Comparison of ENCODE assay signal across 14 cellular contexts in genomic region chr22:30718491-30718890, GRCh38. TPM values are rescaled to one million over a fixed set of nuclear protein-coding genes. Genes with fewer than 3 reads are reported as not detected.
DNase-seq lines count a peak whose midpoint lies in the region; TF ChIP-seq lines count a peak whose summit lies in the region.
"Had no signal": no experiment of that assay in that cellular context is flagged by ENCODE, and none has a peak within 500 bp of the region (broad histone marks: within the 10 kb centered on the region; RNA-seq: fewer than 3 reads in every experiment).

No MANE protein-coding gene starts in this region.

- WGBS in GM23248 (ENCODE audit: low coverage in 1 of 2, low lambda C conversion rate in 2 of 2, missing lambda C conversion rate in 2 of 2), 2 experiments, result 72 to 76% methylated on average over 4 of the region's 4 CpGs
- WGBS in endodermal cell (ENCODE audit: insufficient coverage in 1 of 2, insufficient read length in 1 of 2), 2 experiments, result 85% methylated on average over 4 of the region's 4 CpGs

- no peak for DNase-seq in GM23248
- DNase-seq in WERI-Rb-1, result peak; percentile 39
- no peak for DNase-seq in endodermal cell
- DNase-seq in kidney glomerular epithelial cell (lab: John Stamatoyannopoulos, UW), result no peak
- no peak for DNase-seq in NCI-H2029 (lab: John Stamatoyannopoulos, UW)
- no peak for DNase-seq in hepatic stellate cell (ENCODE audit: low spot score)
- DNase-seq: BE2C; CD4-positive, alpha-beta memory T cell; DMS153; DMS79 treated with DMSO at 0.1 percent for 48 hours; HFFc6 had no signal

- H3K36me3 Mint-ChIP-seq in endodermal cell (ENCODE audit: low read depth), result no peaks in the 10 kb centered on the region
- H3K36me3 Mint-ChIP-seq: CD4-positive, alpha-beta memory T cell had no signal

- no peaks in the 10 kb centered on the region for H3K9me3 Mint-ChIP-seq in endodermal cell
- H3K9me3 Mint-ChIP-seq: CD4-positive, alpha-beta memory T cell; HFFc6 had no signal

- H3K36me3 ChIP-seq in ACC112 (ENCODE audit: insufficient read depth, low read length), result no peaks in the 10 kb centered on the region
- H3K36me3 ChIP-seq in GM23248 (ENCODE audit: low read depth), result no peaks in the 10 kb centered on the region
- no peaks in the 10 kb centered on the region; the same call in 1 of the 2 replicates for H3K36me3 ChIP-seq in WERI-Rb-1
- no peaks in the 10 kb centered on the region for H3K36me3 ChIP-seq in endodermal cell (ENCODE audit: control insufficient read depth, insufficient read depth, low read length)
- H3K36me3 ChIP-seq: BE2C, HAP-1 had no signal

- no peak overlapping the region for H3K4me3 Mint-ChIP-seq in endodermal cell
- H3K4me3 Mint-ChIP-seq: CD4-positive, alpha-beta memory T cell had no signal

- H3K27ac Mint-ChIP-seq in endodermal cell, result peak overlapping the region; percentile 17
- H3K27ac Mint-ChIP-seq: CD4-positive, alpha-beta memory T cell had no signal

- H3K79me2 ChIP-seq in ACC112 (ENCODE audit: control insufficient read depth, insufficient read depth, low read length, unreplicated experiment) (no peaks in the 10 kb centered on the region), GM23248 (ENCODE audit: insufficient read depth) (no peaks in the 10 kb centered on the region)

- H3K27ac ChIP-seq in ACC112 (ENCODE audit: low read depth, low read length) (peak overlapping the region; percentile 80), GM23248 (no peak overlapping the region), WERI-Rb-1 (peak overlapping the region; percentile 76), endodermal cell (ENCODE audit: low read depth, low read length) (no peak overlapping the region)
- H3K27ac ChIP-seq: C4-2B had no signal

- H3K27me3 Mint-ChIP-seq in endodermal cell (ENCODE audit: insufficient read depth), result no peaks in the 10 kb centered on the region
- H3K27me3 Mint-ChIP-seq: CD4-positive, alpha-beta memory T cell had no signal

- in situ Hi-C loops in GM23248 (cut with MboI), result no loop called here

- H3K4me1 ChIP-seq in ACC112 (ENCODE audit: control insufficient read depth, insufficient read depth, low read length, unreplicated experiment) (peaks cover 21% of the 10 kb centered on the region), GM23248 (ENCODE audit: insufficient read depth) (peaks cover 23% of the 10 kb centered on the region), endodermal cell (ENCODE audit: control insufficient read depth, insufficient read depth, low read length) (peaks cover 7% of the 10 kb centered on the region)
- H3K4me1 ChIP-seq: BE2C, HAP-1 had no signal

- H2AFZ ChIP-seq in ACC112 (ENCODE audit: low read length, unreplicated experiment) (no peak overlapping the region), GM23248 (no peak overlapping the region; the same call in 1 of the 2 replicates)

- no peaks in the 10 kb centered on the region for H3K27me3 ChIP-seq in ACC112 (ENCODE audit: insufficient read depth, low read length)
- H3K27me3 ChIP-seq in GM23248 (replicated peaks; ENCODE audit: insufficient read depth), result no peaks in the 10 kb centered on the region
- no peaks in the 10 kb centered on the region for H3K27me3 ChIP-seq in WERI-Rb-1 (ENCODE audit: insufficient read depth, low read depth, severe bottlenecking)
- no peaks in the 10 kb centered on the region for H3K27me3 ChIP-seq in endodermal cell (ENCODE audit: control insufficient read depth, insufficient read depth, low read length, poor library complexity, severe bottlenecking)
- H3K27me3 ChIP-seq: BE2C had no signal

- TF ChIP-seq CTCF in WERI-Rb-1 (IDR thresholded peaks at IDR 0.05; ENCODE audit: low read depth, low read length) (no peak), endodermal cell (conservative IDR thresholded peaks at IDR 0.05) (no peak)

- H3K4me3 ChIP-seq in ACC112 (ENCODE audit: low read depth, low read length) (no peak overlapping the region), GM23248 (no peak overlapping the region), WERI-Rb-1 (ENCODE audit: low read depth, low read length) (no peak overlapping the region), endodermal cell (ENCODE audit: low read length) (no peak overlapping the region)
- H3K4me3 ChIP-seq: HAP-1 had no signal

- peak overlapping the region; percentile 78 for H3K4me2 ChIP-seq in GM23248 (ENCODE audit: unreplicated experiment)

- no peaks in the 10 kb centered on the region for H4K20me1 ChIP-seq in GM23248 (ENCODE audit: insufficient read depth)

- H3K9ac ChIP-seq in GM23248 (no peak overlapping the region), endodermal cell (ENCODE audit: extremely low read depth, low read length, poor library complexity, severe bottlenecking) (no peak overlapping the region)

- peaks cover 34% of the 10 kb centered on the region for H3K4me1 Mint-ChIP-seq in endodermal cell
- H3K4me1 Mint-ChIP-seq: CD4-positive, alpha-beta memory T cell had no signal

- peaks cover 28% of the 10 kb centered on the region for H3F3A ChIP-seq in GM23248 (ENCODE audit: insufficient read depth)

- H3K9me3 ChIP-seq in GM23248 (ENCODE audit: low read depth) (no peaks in the 10 kb centered on the region), WERI-Rb-1 (ENCODE audit: severe bottlenecking) (no peaks in the 10 kb centered on the region), endodermal cell (ENCODE audit: control insufficient read depth, low read length) (no peaks in the 10 kb centered on the region)
- H3K9me3 ChIP-seq: BE2C, HAP-1 had no signal

- H3K9me2 ChIP-seq in GM23248 (ENCODE audit: insufficient read depth), result no peaks in the 10 kb centered on the region

RNA-seq across cellular contexts. Expression of gene OSBP2, which starts 23.8 kb away (rescaled TPM):
- total RNA-seq in GM23248 (2014; rRNA removed; shearing (Covaris generic)), result 1.1 and 2.0 TPM in 2 replicates
- polyA plus RNA-seq in GM23248 (2016; fragmentation: Nextera tagmentation; extraction: Ambion mirVana), result 0.65 and 1.3 TPM in 2 replicates
- 10 to 100 TPM in 1 of 2 donors, 1 to 10 TPM in 1; 6.8 to 11.1 TPM for total RNA-seq in endodermal cell
- polyA plus RNA-seq in endodermal cell (2013, experiment 1 of 2), result 4.7 TPM
- polyA plus RNA-seq in endodermal cell (2013, experiment 2 of 2), result 4.3 TPM

RNA-seq across cellular contexts. Expression of gene DUSP18, which starts 50.8 kb away (rescaled TPM):
- 7.1 and 9.5 TPM in 2 replicates for total RNA-seq in GM23248 (2014; rRNA removed; shearing (Covaris generic))
- 12.4 and 12.7 TPM in 2 replicates for polyA plus RNA-seq in GM23248 (2016; fragmentation: Nextera tagmentation; extraction: Ambion mirVana)
- total RNA-seq in endodermal cell, result 1 to 10 TPM; 7.3 to 7.6 TPM
- 7.5 TPM for polyA plus RNA-seq in endodermal cell (2013, experiment 1 of 2)
- 7.4 TPM for polyA plus RNA-seq in endodermal cell (2013, experiment 2 of 2)

Comparison
In these comparisons a context has a peak if more than half of its experiments do, and no peak if none do; other contexts are left out.
1. H3K27ac ChIP-seq: peak in ACC112 (single experiment) and WERI-Rb-1 (single experiment); none in GM23248 (single experiment) and endodermal cell (single experiment).